In genomic region chr3:39051649-39052557, GRCh38 we compare ENCODE assay signal across 8 cellular contexts.
DNase-seq lines count a peak whose midpoint lies in the region; ATAC-seq and TF ChIP-seq lines count a peak whose summit lies in the region.

Gene SCN11A, minus strand, starts transcription at chr3:39051944. Its CDS starts 101,582 bp downstream, at chr3:38950362.
Gene WDR48, plus strand, starts transcription at chr3:39052016. Its CDS starts 10 bp downstream, at chr3:39052026.

- peaks cover 19% of the 10 kb centered on the region for H3K36me3 Mint-ChIP-seq in effector memory CD8-positive, alpha-beta T cell (ENCODE audit: insufficient read depth)

- peak; percentile 87 for DNase-seq in COLO668 (lab: John Stamatoyannopoulos, UW; ENCODE audit: unreplicated experiment)
- peak; percentile 95 for DNase-seq in GM20000 (ENCODE audit: low spot score)
- DNase-seq in HS-5 (ENCODE audit: low read depth): peak; percentile 57
- DNase-seq in NK-92 (lab: John Stamatoyannopoulos, UW; ENCODE audit: unreplicated experiment): peak; percentile 66
- DNase-seq in activated CD8-positive, alpha-beta memory T cell treated with anti-CD3 and anti-CD28 coated beads for 4 hours (ENCODE audit: low read depth in 2 of 2): peak; percentile 84 to 92
- peak; percentile 90 to 95 (median 93) for DNase-seq in effector memory CD8-positive, alpha-beta T cell
- DNase-seq in medulla oblongata (ENCODE audit: extremely low spot score): peak; percentile 97
- DNase-seq in stimulated activated CD4-positive, alpha-beta T cell treated with anti-CD3 and anti-CD28 coated beads, TNF-alpha, amount 100 ng/mL, for 48 hours (ENCODE audit: low read depth in 3 of 3): peak; percentile 84 to 91 (median 86)

- H3K9me3 Mint-ChIP-seq in effector memory CD8-positive, alpha-beta T cell: no peaks in the 10 kb centered on the region

- H3K27ac Mint-ChIP-seq in effector memory CD8-positive, alpha-beta T cell: peak within 1 kb of the TSS; percentile 100

- H3K27me3 Mint-ChIP-seq in effector memory CD8-positive, alpha-beta T cell: no peaks in the 10 kb centered on the region

- H3K4me3 Mint-ChIP-seq in effector memory CD8-positive, alpha-beta T cell: peak within 1 kb of the TSS; percentile 89 to 97

- peak; percentile 88 for ATAC-seq in effector memory CD8-positive, alpha-beta T cell (replicated peaks)

- no peak for TF ChIP-seq CTCF in GM20000 (IDR thresholded peaks at IDR 0.05; ENCODE audit: extremely low read depth, missing control alignments)

- peaks cover 34 to 44% of the 10 kb centered on the region in 2 donors for H3K4me1 Mint-ChIP-seq in effector memory CD8-positive, alpha-beta T cell (ENCODE audit: low read depth in 2 of 2)

Comparison
In these comparisons a context has a peak if more than half of its experiments do, and no peak if none do; other contexts are left out.
1. Peak in every context shown above with its lines: DNase-seq and ATAC-seq.